ENCODE assay signal across 11 cellular contexts in genomic region chr19:58317481-58318072, GRCh38. TPM values are rescaled to one million over a fixed set of nuclear protein-coding genes. Genes with fewer than 3 reads are reported as not detected.
A peak's percentile ranks its signal among the peaks of the same experiment; 100 is the strongest.
DNase-seq lines count a peak whose midpoint lies in the region; ATAC-seq, FAIRE-seq and TF ChIP-seq lines count a peak whose summit lies in the region.
"Had no signal": no experiment of that assay in that cellular context is flagged by ENCODE, and none has a peak within 500 bp of the region (broad histone marks: within the 10 kb centered on the region; RNA-seq: fewer than 3 reads in every experiment).

No MANE protein-coding gene starts in this region.

- H4K20me1 ChIP-seq in GM12878 (ENCODE audit: control insufficient read depth, insufficient read depth), result no peaks in the 10 kb centered on the region

- H3K4me2 ChIP-seq in GM12878 (ENCODE audit: control insufficient read depth, insufficient read depth), result no peak overlapping the region

- POLR2A ChIA-PET in GM12878 (lab: Charles Lee), result interaction anchor here (0.6 to 1.2 kb wide), 4 partner anchors 11 to 226 kb away, joined by 3 to 5 read pairs (median 3); partner anchors contain the start of gene TRIM28

- H2AFZ ChIP-seq in GM12878 (ENCODE audit: control insufficient read depth, low read depth, low read length), result no peak overlapping the region

- no peak for TF ChIP-seq CTCF in GM12878 (IDR thresholded peaks at IDR 0.05 in 2 of 3, conservative IDR thresholded peaks at IDR 0.05 in 1 of 3; ENCODE audit: control insufficient read depth in 2 of 3, extremely low read depth in 1 of 3, insufficient read depth in 1 of 3, low read depth in 3 of 3, low read length in 3 of 3)

- H3K36me3 ChIP-seq in GM12878 (ENCODE audit: control insufficient read depth in 2 of 2, insufficient read depth in 2 of 2, low read length in 1 of 2), result peaks cover 3 to 10% of the 10 kb centered on the region in 2 experiments

- CTCF ChIA-PET in GM12878 (lab: Yijun Ruan, JAX), result no interaction called here

- BruUV-seq in GM12878 (replicated peaks; lab: Mats Ljungman, UMichigan), result no TSS peak

- H3K9ac ChIP-seq in GM12878 (ENCODE audit: control insufficient read depth, insufficient read depth, low read length), result no peak overlapping the region

- FAIRE-seq in GM12878 (lab: Jason Lieb, UNC), result no peak

- H3K27me3 ChIP-seq in GM12878 (replicated peaks in 1 of 2; ENCODE audit: control insufficient read depth in 2 of 2, insufficient read depth in 2 of 2, low read length in 1 of 2), result no peaks in the 10 kb centered on the region
- H3K27me3 ChIP-seq: Peyer's patch had no signal

- SMC1A ChIA-PET in GM12878 (lab: Charles Lee; ENCODE audit: uncharacterized antibody, unreplicated experiment), result no interaction called here

- TF ChIP-seq RAD21 in GM12878 (IDR thresholded peaks at IDR 0.05; ENCODE audit: insufficient read depth, low read depth, low read length), result no peak

- ATAC-seq in GM12878 (peak; percentile 26; the same call in 1 of the 3 replicates), GM21447 (IDR thresholded peaks at IDR 0.05; ENCODE audit: unreplicated experiment) (no peak)

- no peaks in the 10 kb centered on the region for H3K27me3 Mint-ChIP-seq in activated T-helper 1 cell treated with anti-CD3 and anti-CD28 coated beads, Interleukin-12 subunit alpha, Interleukin-12 subunit beta, Interleukin-2, Interleukin-4 antibody, amounts not matched to agents 30 ng/mL and 10 ng/mL and 1 ng/mL, durations not matched to agents 14 hours and 24 hours and 36 hours (ENCODE audit: insufficient read depth)
- H3K27me3 Mint-ChIP-seq: central memory CD8-positive, alpha-beta T cell; type B pancreatic cell had no signal

- no peaks in the 10 kb centered on the region for H3K4me1 Mint-ChIP-seq in activated T-helper 1 cell treated with anti-CD3 and anti-CD28 coated beads, Interleukin-12 subunit alpha, Interleukin-12 subunit beta, Interleukin-2, Interleukin-4 antibody, amounts not matched to agents 30 ng/mL and 10 ng/mL and 1 ng/mL, durations not matched to agents 14 hours and 24 hours and 36 hours (ENCODE audit: low read depth)
- H3K4me1 Mint-ChIP-seq: central memory CD8-positive, alpha-beta T cell had no signal

- no peak overlapping the region for H3K27ac ChIP-seq in GM12878 (ENCODE audit: control insufficient read depth, insufficient read depth)
- H3K27ac ChIP-seq: Peyer's patch had no signal

- H3K4me1 ChIP-seq in GM12878 (ENCODE audit: control insufficient read depth, insufficient read depth, low read length), result no peaks in the 10 kb centered on the region
- H3K4me1 ChIP-seq: Peyer's patch had no signal

- H3K9me3 ChIP-seq in GM12878 (replicated peaks; ENCODE audit: control insufficient read depth, insufficient read depth, low read length), result no peaks in the 10 kb centered on the region; the same call in 2 of the 3 replicates
- H3K9me3 ChIP-seq: Peyer's patch had no signal

- H3K9me3 Mint-ChIP-seq in activated T-helper 1 cell treated with anti-CD3 and anti-CD28 coated beads, Interleukin-12 subunit alpha, Interleukin-12 subunit beta, Interleukin-2, Interleukin-4 antibody, amounts not matched to agents 30 ng/mL and 10 ng/mL and 1 ng/mL, durations not matched to agents 14 hours and 24 hours and 36 hours, result no peaks in the 10 kb centered on the region
- H3K9me3 Mint-ChIP-seq: central memory CD8-positive, alpha-beta T cell; type B pancreatic cell had no signal

- no peak overlapping the region for H3K27ac Mint-ChIP-seq in activated T-helper 1 cell treated with anti-CD3 and anti-CD28 coated beads, Interleukin-12 subunit alpha, Interleukin-12 subunit beta, Interleukin-2, Interleukin-4 antibody, amounts not matched to agents 30 ng/mL and 10 ng/mL and 1 ng/mL, durations not matched to agents 14 hours and 24 hours and 36 hours
- H3K27ac Mint-ChIP-seq: type B pancreatic cell had no signal

- no peaks in the 10 kb centered on the region for H3K79me2 ChIP-seq in GM12878 (ENCODE audit: control insufficient read depth, insufficient read depth, low read length)

- TF ChIP-seq EP300 in GM12878 (IDR thresholded peaks at IDR 0.05; ENCODE audit: borderline replicate concordance in 1 of 2, control insufficient read depth in 1 of 2, low read depth in 2 of 2, low read length in 2 of 2), result no peak

- H3K4me3 ChIP-seq in GM12878, result no peak overlapping the region
- H3K4me3 ChIP-seq: Peyer's patch had no signal

- H3K36me3 Mint-ChIP-seq in activated T-helper 1 cell treated with anti-CD3 and anti-CD28 coated beads, Interleukin-12 subunit alpha, Interleukin-12 subunit beta, Interleukin-2, Interleukin-4 antibody, amounts not matched to agents 30 ng/mL and 10 ng/mL and 1 ng/mL, durations not matched to agents 14 hours and 24 hours and 36 hours (ENCODE audit: low read depth), result peaks cover 36% of the 10 kb centered on the region

- WGBS in GM12878 (ENCODE audit: insufficient coverage, insufficient replicate concordance, low lambda C conversion rate, missing lambda C conversion rate), result 82% methylated on average over 5 of the region's 6 CpGs

- in situ Hi-C loops in GM12878 (cut with MboI), result no loop called here

- intact Hi-C loops in GM12878 (cut with micrococcal nuclease; ENCODE audit: unreplicated experiment), result no loop called here
- intact Hi-C loops in activated T-helper 1 cell treated with anti-CD3 and anti-CD28 coated beads, Interleukin-12 subunit alpha, Interleukin-12 subunit beta, Interleukin-2, Interleukin-4 antibody, amounts not matched to agents 30 ng/mL and 10 ng/mL and 1 ng/mL, durations not matched to agents 14 hours and 24 hours and 36 hours (cut with micrococcal nuclease), result no loop called here

- no peak for TF ChIP-seq POLR2A in GM12878 (IDR thresholded peaks at IDR 0.05; ENCODE audit: low read depth, low read length)

- no peak overlapping the region for H3K4me3 Mint-ChIP-seq in activated T-helper 1 cell treated with anti-CD3 and anti-CD28 coated beads, Interleukin-12 subunit alpha, Interleukin-12 subunit beta, Interleukin-2, Interleukin-4 antibody, amounts not matched to agents 30 ng/mL and 10 ng/mL and 1 ng/mL, durations not matched to agents 14 hours and 24 hours and 36 hours
- H3K4me3 Mint-ChIP-seq: central memory CD8-positive, alpha-beta T cell; type B pancreatic cell had no signal

- RAD21 ChIA-PET in GM12878 (lab: Charles Lee; ENCODE audit: unreplicated experiment), result no interaction called here

- DNase-seq in SIG-M5 treated with dmso at 0.1 percent for 504 hours (lab: John Stamatoyannopoulos, UW; ENCODE audit: unreplicated experiment) (peak; percentile 22), SIG-M5 (lab: John Stamatoyannopoulos, UW) (no peak), NCI-H226 (peak; percentile 25), GM12878 (ENCODE audit: low read depth, low spot score) (no peak), lung microvascular endothelial cell (ENCODE audit: low read depth in 2 of 2) (peak; percentile 62 to 66), superior temporal gyrus (ENCODE audit: extremely low spot score) (no peak)
- no peak for DNase-seq in activated T-helper 1 cell treated with anti-CD3 and anti-CD28 coated beads, Interleukin-12 subunit alpha, Interleukin-12 subunit beta, Interleukin-2, Interleukin-4 antibody, amounts not matched to agents 30 ng/mL and 10 ng/mL and 1 ng/mL, durations not matched to agents 14 hours and 24 hours and 36 hours (ENCODE audit: low spot score)

RNA-seq across cellular contexts. Expression of gene ZSCAN22, which starts 9.2 kb away (rescaled TPM):
- total RNA-seq in GM12878 (2013; cell fraction: nucleolus; rRNA removed), result 6.8 and 7.5 TPM in 2 replicates
- total RNA-seq in GM12878 (2014; rRNA removed) (2.5 and 2.6 TPM in 2 replicates), GM12878 (2014; rRNA removed; fragmentation: Illumina TruSeq; extraction: Trizol) (2.6 and 2.7 TPM in 2 replicates), GM12878 (2021) (3.4 and 3.5 TPM in 2 replicates), lung microvascular endothelial cell (1.3 and 2.0 TPM in 2 replicates)
- polyA plus RNA-seq in GM12878 (2011; ENCODE audit: low read depth), result 1.4 TPM
- polyA plus RNA-seq in GM12878 (2011; rRNA removed) (2.6 and 3.9 TPM in 2 replicates), GM12878 (2014; fragmentation: Illumina TruSeq; extraction: Trizol) (1.7 and 2.4 TPM in 2 replicates), GM12878 (2014; fragmentation: Nextera tagmentation; extraction: Ambion mirVana) (1 to 10 TPM in 1 of 2 experiments, under 1 TPM in 1; 0.49 to 1.7 TPM), GM12878 (2014; rRNA removed) (2.4 TPM in 2 replicates), GM12878 (2016; fragmentation: Nextera tagmentation; extraction: Ambion mirVana) (1 to 10 TPM; 2.6 to 3.2 TPM)
- polyA plus RNA-seq in GM12878 (2011; cell fraction: cytosol; rRNA removed), result 3.7 and 3.8 TPM in 2 replicates
- polyA plus RNA-seq in GM12878 (2011; cell fraction: nucleus; rRNA removed), result 2.4 and 3.0 TPM in 2 replicates
- polyA plus RNA-seq in GM12878 (2012), result 1.6 and 2.0 TPM in 2 replicates
- 8.6 and 9.4 TPM in 2 replicates for polyA minus RNA-seq in GM12878 (2011; rRNA and poly(A)+ RNA removed)
- 2.0 TPM in 2 replicates for polyA minus RNA-seq in GM12878 (2011; cell fraction: cytosol; rRNA and poly(A)+ RNA removed)
- polyA minus RNA-seq in GM12878 (2011; cell fraction: nucleus; rRNA and poly(A)+ RNA removed), result 2.9 and 3.9 TPM in 2 replicates
- 4.7 and 4.8 TPM in 2 replicates for total RNA-seq in activated T-helper 1 cell treated with anti-CD3 and anti-CD28 coated beads, Interleukin-12 subunit alpha, Interleukin-12 subunit beta, Interleukin-2, Interleukin-4 antibody, amounts not matched to agents 30 ng/mL and 10 ng/mL and 1 ng/mL, durations not matched to agents 14 hours and 24 hours and 36 hours

RNA-seq across cellular contexts. Expression of gene ERVK3-1, which starts 12.4 kb away (rescaled TPM):
- total RNA-seq in GM12878 (2013; cell fraction: nucleolus; rRNA removed), result 161 and 168 TPM in 2 replicates
- total RNA-seq in GM12878 (2014; rRNA removed) (60.1 and 68.6 TPM in 2 replicates), GM12878 (2014; rRNA removed; fragmentation: Illumina TruSeq; extraction: Trizol) (85.3 and 90.8 TPM in 2 replicates), GM12878 (2021) (55.0 and 59.3 TPM in 2 replicates), lung microvascular endothelial cell (11.1 and 19.4 TPM in 2 replicates)
- 37.0 TPM for polyA plus RNA-seq in GM12878 (2011; ENCODE audit: low read depth)
- polyA plus RNA-seq in GM12878 (2011; rRNA removed) (85.6 and 90.3 TPM in 2 replicates), GM12878 (2014; fragmentation: Illumina TruSeq; extraction: Trizol) (101 and 105 TPM in 2 replicates), GM12878 (2014; fragmentation: Nextera tagmentation; extraction: Ambion mirVana) (100 to 1,000 TPM; 150 to 172 TPM), GM12878 (2014; rRNA removed) (80.0 and 85.6 TPM in 2 replicates), GM12878 (2016; fragmentation: Nextera tagmentation; extraction: Ambion mirVana) (100 to 1,000 TPM; 110 to 113 TPM)
- polyA plus RNA-seq in GM12878 (2011; cell fraction: cytosol; rRNA removed), result 54.1 and 54.5 TPM in 2 replicates
- 246 and 281 TPM in 2 replicates for polyA plus RNA-seq in GM12878 (2011; cell fraction: nucleus; rRNA removed)
- polyA plus RNA-seq in GM12878 (2012), result 39.9 and 53.8 TPM in 2 replicates
- polyA minus RNA-seq in GM12878 (2011; rRNA and poly(A)+ RNA removed), result 44.8 and 46.9 TPM in 2 replicates
- polyA minus RNA-seq in GM12878 (2011; cell fraction: cytosol; rRNA and poly(A)+ RNA removed), result 9.9 and 12.8 TPM in 2 replicates
- polyA minus RNA-seq in GM12878 (2011; cell fraction: nucleus; rRNA and poly(A)+ RNA removed), result 96.8 and 129 TPM in 2 replicates
- total RNA-seq in activated T-helper 1 cell treated with anti-CD3 and anti-CD28 coated beads, Interleukin-12 subunit alpha, Interleukin-12 subunit beta, Interleukin-2, Interleukin-4 antibody, amounts not matched to agents 30 ng/mL and 10 ng/mL and 1 ng/mL, durations not matched to agents 14 hours and 24 hours and 36 hours, result 87.1 and 96.7 TPM in 2 replicates

RNA-seq across cellular contexts. Expression of gene A1BG, which starts 35.7 kb away (rescaled TPM):
- total RNA-seq in GM12878 (2013; cell fraction: nucleolus; rRNA removed), result 3.8 and 4.1 TPM in 2 replicates
- total RNA-seq in GM12878 (2014; rRNA removed), result 22.0 and 29.6 TPM in 2 replicates
- total RNA-seq in GM12878 (2014; rRNA removed; fragmentation: Illumina TruSeq; extraction: Trizol), result 2.8 and 3.0 TPM in 2 replicates
- total RNA-seq in GM12878 (2021), result 20.8 and 25.1 TPM in 2 replicates
- polyA plus RNA-seq in GM12878 (2011; ENCODE audit: low read depth), result 6.7 TPM
- polyA plus RNA-seq in GM12878 (2011; rRNA removed), result 1.1 and 3.2 TPM in 2 replicates
- 9.9 and 14.6 TPM in 2 replicates for polyA plus RNA-seq in GM12878 (2011; cell fraction: cytosol; rRNA removed)
- 5.5 and 7.6 TPM in 2 replicates for polyA plus RNA-seq in GM12878 (2011; cell fraction: nucleus; rRNA removed)
- 24.1 and 31.9 TPM in 2 replicates for polyA plus RNA-seq in GM12878 (2012)
- polyA plus RNA-seq in GM12878 (2014; fragmentation: Illumina TruSeq; extraction: Trizol), result 0.13 and 0.34 TPM in 2 replicates
- 1 to 10 TPM; 2.4 to 4.9 TPM for polyA plus RNA-seq in GM12878 (2014; fragmentation: Nextera tagmentation; extraction: Ambion mirVana)
- 24.0 and 29.5 TPM in 2 replicates for polyA plus RNA-seq in GM12878 (2014; rRNA removed)
- polyA plus RNA-seq in GM12878 (2016; fragmentation: Nextera tagmentation; extraction: Ambion mirVana), result 10 to 100 TPM; 18.8 to 18.9 TPM
- polyA minus RNA-seq in GM12878 (2011; rRNA and poly(A)+ RNA removed), result 0.29 and 0.77 TPM in 2 replicates
- polyA minus RNA-seq in GM12878 (2011; cell fraction: cytosol; rRNA and poly(A)+ RNA removed), result not detected in 2 replicates
- 0.73 and 0.86 TPM in 2 replicates for polyA minus RNA-seq in GM12878 (2011; cell fraction: nucleus; rRNA and poly(A)+ RNA removed)
- 2.0 and 4.6 TPM in 2 replicates for total RNA-seq in lung microvascular endothelial cell
- 7.1 and 7.7 TPM in 2 replicates for total RNA-seq in activated T-helper 1 cell treated with anti-CD3 and anti-CD28 coated beads, Interleukin-12 subunit alpha, Interleukin-12 subunit beta, Interleukin-2, Interleukin-4 antibody, amounts not matched to agents 30 ng/mL and 10 ng/mL and 1 ng/mL, durations not matched to agents 14 hours and 24 hours and 36 hours

RNA-seq across cellular contexts. Expression of gene ZNF8, which starts 38.8 kb away (rescaled TPM):
- 16.1 and 16.2 TPM in 2 replicates for total RNA-seq in GM12878 (2013; cell fraction: nucleolus; rRNA removed)
- total RNA-seq in GM12878 (2014; rRNA removed), result 5.4 TPM in 2 replicates
- total RNA-seq in GM12878 (2014; rRNA removed; fragmentation: Illumina TruSeq; extraction: Trizol), result 4.2 and 4.5 TPM in 2 replicates
- total RNA-seq in GM12878 (2021), result 4.7 and 5.1 TPM in 2 replicates
- polyA plus RNA-seq in GM12878 (2011; ENCODE audit: low read depth), result 1.2 TPM
- polyA plus RNA-seq in GM12878 (2011; rRNA removed), result 2.8 and 3.7 TPM in 2 replicates
- polyA plus RNA-seq in GM12878 (2011; cell fraction: cytosol; rRNA removed), result 3.5 and 4.6 TPM in 2 replicates
- 5.4 and 5.8 TPM in 2 replicates for polyA plus RNA-seq in GM12878 (2011; cell fraction: nucleus; rRNA removed)
- 1.2 and 1.8 TPM in 2 replicates for polyA plus RNA-seq in GM12878 (2012)
- 2.0 and 2.6 TPM in 2 replicates for polyA plus RNA-seq in GM12878 (2014; fragmentation: Illumina TruSeq; extraction: Trizol)
- under 1 TPM; 0.46 to 0.71 TPM for polyA plus RNA-seq in GM12878 (2014; fragmentation: Nextera tagmentation; extraction: Ambion mirVana)
- 3.1 TPM in 2 replicates for polyA plus RNA-seq in GM12878 (2014; rRNA removed)
- polyA plus RNA-seq in GM12878 (2016; fragmentation: Nextera tagmentation; extraction: Ambion mirVana), result 1 to 10 TPM in 1 of 2 experiments, under 1 TPM in 1; 0.78 to 1.0 TPM
- 7.9 and 9.9 TPM in 2 replicates for polyA minus RNA-seq in GM12878 (2011; rRNA and poly(A)+ RNA removed)
- 3.6 and 4.3 TPM in 2 replicates for polyA minus RNA-seq in GM12878 (2011; cell fraction: cytosol; rRNA and poly(A)+ RNA removed)
- polyA minus RNA-seq in GM12878 (2011; cell fraction: nucleus; rRNA and poly(A)+ RNA removed), result 2.5 and 4.7 TPM in 2 replicates
- total RNA-seq in lung microvascular endothelial cell, result 2.6 and 4.2 TPM in 2 replicates
- total RNA-seq in activated T-helper 1 cell treated with anti-CD3 and anti-CD28 coated beads, Interleukin-12 subunit alpha, Interleukin-12 subunit beta, Interleukin-2, Interleukin-4 antibody, amounts not matched to agents 30 ng/mL and 10 ng/mL and 1 ng/mL, durations not matched to agents 14 hours and 24 hours and 36 hours, result 4.0 and 4.4 TPM in 2 replicates

RNA-seq across cellular contexts. Expression of gene ZNF497, which starts 45.0 kb away (rescaled TPM):
- total RNA-seq in GM12878 (2013; cell fraction: nucleolus; rRNA removed), result 3.5 and 4.0 TPM in 2 replicates
- total RNA-seq in GM12878 (2014; rRNA removed) (0.44 and 0.73 TPM in 2 replicates), GM12878 (2014; rRNA removed; fragmentation: Illumina TruSeq; extraction: Trizol) (0.09 and 0.18 TPM in 2 replicates), GM12878 (2021) (0.66 and 0.82 TPM in 2 replicates), lung microvascular endothelial cell (0.65 and 0.99 TPM in 2 replicates)
- 0.38 TPM for polyA plus RNA-seq in GM12878 (2011; ENCODE audit: low read depth)
- polyA plus RNA-seq in GM12878 (2011; rRNA removed) (0.27 and 0.29 TPM in 2 replicates), GM12878 (2014; fragmentation: Illumina TruSeq; extraction: Trizol) (0.05 and 0.16 TPM in 2 replicates), GM12878 (2014; fragmentation: Nextera tagmentation; extraction: Ambion mirVana) (under 1 TPM; 0.16 TPM), GM12878 (2014; rRNA removed) (0.37 and 0.51 TPM in 2 replicates), GM12878 (2016; fragmentation: Nextera tagmentation; extraction: Ambion mirVana) (under 1 TPM; 0.28 to 0.68 TPM)
- 0.40 and 0.64 TPM in 2 replicates for polyA plus RNA-seq in GM12878 (2011; cell fraction: cytosol; rRNA removed)
- 1.9 and 2.4 TPM in 2 replicates for polyA plus RNA-seq in GM12878 (2011; cell fraction: nucleus; rRNA removed)
- 1.1 and 1.7 TPM in 2 replicates for polyA plus RNA-seq in GM12878 (2012)
- 0.51 and 1.5 TPM in 2 replicates for polyA minus RNA-seq in GM12878 (2011; rRNA and poly(A)+ RNA removed)
- 0.27 and 0.83 TPM in 2 replicates for polyA minus RNA-seq in GM12878 (2011; cell fraction: cytosol; rRNA and poly(A)+ RNA removed)
- 0.73 and 1.6 TPM in 2 replicates for polyA minus RNA-seq in GM12878 (2011; cell fraction: nucleus; rRNA and poly(A)+ RNA removed)
- total RNA-seq in activated T-helper 1 cell treated with anti-CD3 and anti-CD28 coated beads, Interleukin-12 subunit alpha, Interleukin-12 subunit beta, Interleukin-2, Interleukin-4 antibody, amounts not matched to agents 30 ng/mL and 10 ng/mL and 1 ng/mL, durations not matched to agents 14 hours and 24 hours and 36 hours, result 0.76 and 0.93 TPM in 2 replicates

Comparison
In these comparisons a context has a peak if more than half of its experiments do, and no peak if none do; other contexts are left out.
1. DNase-seq: peak in SIG-M5 treated with dmso at 0.1 percent for 504 hours (single experiment), NCI-H226 (single experiment) and lung microvascular endothelial cell (2 of 2); none in SIG-M5 (single experiment), GM12878 (single experiment), superior temporal gyrus (single experiment) and activated T-helper 1 cell treated with anti-CD3 and anti-CD28 coated beads, Interleukin-12 subunit alpha, Interleukin-12 subunit beta, Interleukin-2, Interleukin-4 antibody, amounts not matched to agents 30 ng/mL and 10 ng/mL and 1 ng/mL, durations not matched to agents 14 hours and 24 hours and 36 hours (single experiment).